Comparison of ENCODE assay signal across 14 cellular contexts in genomic region chr6:39301606-39302005, GRCh38. TPM values are rescaled to one million over a fixed set of nuclear protein-coding genes. Genes with fewer than 3 reads are reported as not detected.
DNase-seq lines count a peak whose midpoint lies in the region; ATAC-seq and TF ChIP-seq lines count a peak whose summit lies in the region.
"Had no signal": no experiment of that assay in that cellular context is flagged by ENCODE, and none has a peak within 500 bp of the region (broad histone marks: within the 10 kb centered on the region; RNA-seq: fewer than 3 reads in every experiment).

No MANE protein-coding gene starts in this region.

- H3K9ac ChIP-seq in SK-N-SH, result no peak overlapping the region

- H3K27ac ChIP-seq in SK-N-SH (ENCODE audit: low read depth in 2 of 2, low read length in 1 of 2), result no peak overlapping the region
- H3K27ac ChIP-seq in psoas muscle, result no peak overlapping the region

- H3K9me3 ChIP-seq in SK-N-SH (no peaks in the 10 kb centered on the region), psoas muscle (no peaks in the 10 kb centered on the region)

- H3K36me3 ChIP-seq in SK-N-SH (replicated peaks in 1 of 2; ENCODE audit: control insufficient read depth in 1 of 2, insufficient read depth in 2 of 2, low read length in 1 of 2) (no peaks in the 10 kb centered on the region), psoas muscle (ENCODE audit: insufficient read depth in 1 of 2, low read depth in 1 of 2) (no peaks in the 10 kb centered on the region)

- WGBS in SK-N-SH (ENCODE audit: low lambda C conversion rate), result 61% methylated on average over 7 of the region's 7 CpGs
- WGBS in psoas muscle, 3 donors, result 31 to 55% (median 47%) methylated on average over 7 of the region's 7 CpGs

- no peaks in the 10 kb centered on the region for H3F3A ChIP-seq in SK-N-SH (replicated peaks; ENCODE audit: insufficient read depth)

- H2AFZ ChIP-seq in SK-N-SH (ENCODE audit: low read depth), result no peak overlapping the region

- TF ChIP-seq EP300 in SK-N-SH (IDR thresholded peaks at IDR 0.05; ENCODE audit: borderline replicate concordance in 1 of 2, low read depth in 1 of 2, low read length in 1 of 2), result no peak

- ATAC-seq in SK-N-SH treated with all-trans-retinoic acid at 6 μM for 48 hours (no peak), psoas muscle (no peak), HG02763 (IDR thresholded peaks at IDR 0.05; ENCODE audit: unreplicated experiment) (no peak)

- no peak overlapping the region for H3K4me2 ChIP-seq in SK-N-SH

- H3K27me3 ChIP-seq in SK-N-SH (ENCODE audit: insufficient read depth) (no peaks in the 10 kb centered on the region), psoas muscle (ENCODE audit: insufficient read depth in 3 of 3, low read length in 2 of 3) (no peaks in the 10 kb centered on the region)

- CTCF ChIA-PET in SK-N-SH (lab: Yijun Ruan, JAX), result interaction anchor here (1.0 to 16.6 kb wide), 10 partner anchors 13 to 368 kb away, joined by 3 to 457 read pairs (median 12); partner anchors contain the start of gene KCNK17

- intact Hi-C loops in psoas muscle (cut with DNase I), result loop anchor here (2.0 to 10.0 kb wide), 4 partner anchors 135 to 331 kb away; no protein-coding TSS in a partner anchor

- DNase-seq in SK-N-SH, result no peak
- DNase-seq in MV-4-11 (lab: John Stamatoyannopoulos, UW), result peak; percentile 15
- peak; percentile 17 for DNase-seq in choroid plexus epithelial cell (ENCODE audit: low read depth)
- no peak for DNase-seq in psoas muscle
- no peak for DNase-seq in NOMO-1 treated with dmso at 0.1 percent for 144 hours (lab: John Stamatoyannopoulos, UW; ENCODE audit: unreplicated experiment)
- no peak for DNase-seq in stimulated activated CD4-positive, alpha-beta T cell treated with anti-CD3 and anti-CD28 coated beads, Interleukin-4, amount 100 ng/mL, for 1 hour
- DNase-seq: ACHN; activated effector memory CD4-positive, alpha-beta T cell treated with Interleukin-2 at 50 U/mL for 16 hours; NCI-H510A treated with DMSO at 0.1 percent for 48 hours; stimulated activated naive CD4-positive, alpha-beta T cell had no signal

- no peaks in the 10 kb centered on the region for H4K20me1 ChIP-seq in SK-N-SH (ENCODE audit: insufficient read depth)

- H3K79me2 ChIP-seq in SK-N-SH (ENCODE audit: insufficient read depth), result no peaks in the 10 kb centered on the region

- no peaks in the 10 kb centered on the region for H3K9me2 ChIP-seq in SK-N-SH

- no peak for TF ChIP-seq RAD21 in SK-N-SH (IDR thresholded peaks at IDR 0.05; ENCODE audit: low read length)

- TF ChIP-seq CTCF in SK-N-SH (IDR thresholded peaks at IDR 0.05) (peak; percentile 31; the same call in 1 of the 2 replicates), choroid plexus epithelial cell (conservative IDR thresholded peaks at IDR 0.05; ENCODE audit: low read depth, low read length) (peak; percentile 48), psoas muscle (IDR thresholded peaks at IDR 0.05) (peak; percentile 27)

- H3K4me3 ChIP-seq in SK-N-SH (ENCODE audit: low read depth in 2 of 2, low read length in 1 of 2) (no peak overlapping the region), choroid plexus epithelial cell (ENCODE audit: low read depth, low read length) (no peak overlapping the region), psoas muscle (no peak overlapping the region)

- POLR2A ChIA-PET in SK-N-SH (lab: Yijun Ruan, JAX), result no interaction called here

- H3K4me1 ChIP-seq in SK-N-SH (ENCODE audit: control insufficient read depth in 1 of 2, insufficient read depth in 2 of 2, low read depth in 1 of 2, low read length in 1 of 2), result peaks cover 0 to 10% of the 10 kb centered on the region in 2 experiments; a peak in 1 of 4 replicates
- H3K4me1 ChIP-seq in psoas muscle, result no peaks in the 10 kb centered on the region

TF ChIP-seq in SK-N-SH, 30 proteins besides CTCF, POLR2A, EP300 and RAD21 (continues in another document):
- TF ChIP-seq PBX3 (IDR thresholded peaks at IDR 0.05), result no peak
- no peak for TF ChIP-seq SMC3 (IDR thresholded peaks at IDR 0.05; ENCODE audit: low read depth, low read length)
- TF ChIP-seq MAX (IDR thresholded peaks at IDR 0.05; ENCODE audit: low read depth), result no peak
- no peak for TF ChIP-seq EZH2phosphoT487 (IDR thresholded peaks at IDR 0.05; ENCODE audit: borderline replicate concordance, low read depth)
- TF ChIP-seq YY1 (IDR thresholded peaks at IDR 0.05; ENCODE audit: low read depth), result no peak
- no peak for TF ChIP-seq FOSL2 (IDR thresholded peaks at IDR 0.05; ENCODE audit: borderline replicate concordance, low read depth)
- no peak for TF ChIP-seq ELF1 (IDR thresholded peaks at IDR 0.05)

TF ChIP-seq in SK-N-SH treated with all-trans-retinoic acid at 6 μM for 48 hours, 23 proteins besides CTCF, POLR2A, EP300 and RAD21:
- TF ChIP-seq GLIS3 (CRISPR knock-in tag; IDR thresholded peaks at IDR 0.05), result no peak
- TF ChIP-seq ZFP30 (CRISPR knock-in tag; IDR thresholded peaks at IDR 0.05), result no peak
- no peak for TF ChIP-seq ZFP3 (CRISPR knock-in tag; IDR thresholded peaks at IDR 0.05)
- no peak for TF ChIP-seq PPARA (CRISPR knock-in tag; IDR thresholded peaks at IDR 0.05; ENCODE audit: borderline replicate concordance)
- TF ChIP-seq, protein P1, sequence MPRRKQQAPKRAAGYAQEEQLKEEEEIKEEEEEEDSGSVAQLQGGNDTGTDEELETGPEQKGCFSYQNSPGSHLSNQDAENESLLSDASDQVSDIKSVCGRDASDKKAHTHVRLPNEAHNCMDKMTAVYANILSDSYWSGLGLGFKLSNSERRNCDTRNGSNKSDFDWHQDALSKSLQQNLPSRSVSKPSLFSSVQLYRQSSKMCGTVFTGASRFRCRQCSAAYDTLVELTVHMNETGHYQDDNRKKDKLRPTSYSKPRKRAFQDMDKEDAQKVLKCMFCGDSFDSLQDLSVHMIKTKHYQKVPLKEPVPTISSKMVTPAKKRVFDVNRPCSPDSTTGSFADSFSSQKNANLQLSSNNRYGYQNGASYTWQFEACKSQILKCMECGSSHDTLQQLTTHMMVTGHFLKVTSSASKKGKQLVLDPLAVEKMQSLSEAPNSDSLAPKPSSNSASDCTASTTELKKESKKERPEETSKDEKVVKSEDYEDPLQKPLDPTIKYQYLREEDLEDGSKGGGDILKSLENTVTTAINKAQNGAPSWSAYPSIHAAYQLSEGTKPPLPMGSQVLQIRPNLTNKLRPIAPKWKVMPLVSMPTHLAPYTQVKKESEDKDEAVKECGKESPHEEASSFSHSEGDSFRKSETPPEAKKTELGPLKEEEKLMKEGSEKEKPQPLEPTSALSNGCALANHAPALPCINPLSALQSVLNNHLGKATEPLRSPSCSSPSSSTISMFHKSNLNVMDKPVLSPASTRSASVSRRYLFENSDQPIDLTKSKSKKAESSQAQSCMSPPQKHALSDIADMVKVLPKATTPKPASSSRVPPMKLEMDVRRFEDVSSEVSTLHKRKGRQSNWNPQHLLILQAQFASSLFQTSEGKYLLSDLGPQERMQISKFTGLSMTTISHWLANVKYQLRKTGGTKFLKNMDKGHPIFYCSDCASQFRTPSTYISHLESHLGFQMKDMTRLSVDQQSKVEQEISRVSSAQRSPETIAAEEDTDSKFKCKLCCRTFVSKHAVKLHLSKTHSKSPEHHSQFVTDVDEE (CRISPR knock-in tag; IDR thresholded peaks at IDR 0.05), result no peak
- no peak for TF ChIP-seq OSR1 (CRISPR knock-in tag; IDR thresholded peaks at IDR 0.05)
- TF ChIP-seq ARNTL (CRISPR knock-in tag; IDR thresholded peaks at IDR 0.05; ENCODE audit: borderline replicate concordance, low read depth), result no peak
- TF ChIP-seq SNAI2 (CRISPR knock-in tag; IDR thresholded peaks at IDR 0.05), result no peak
- no peak for TF ChIP-seq ISL1 (CRISPR knock-in tag; IDR thresholded peaks at IDR 0.05)
- TF ChIP-seq ZNF70 (CRISPR knock-in tag; IDR thresholded peaks at IDR 0.05), result no peak
- TF ChIP-seq PATZ1 (CRISPR knock-in tag; IDR thresholded peaks at IDR 0.05; ENCODE audit: borderline replicate concordance), result no peak
- no peak for TF ChIP-seq ZC3H10 (CRISPR knock-in tag; IDR thresholded peaks at IDR 0.05)
- TF ChIP-seq TCF4 (CRISPR knock-in tag; IDR thresholded peaks at IDR 0.05; ENCODE audit: borderline replicate concordance), result no peak
- no peak for TF ChIP-seq RARB (CRISPR knock-in tag; IDR thresholded peaks at IDR 0.05)
- TF ChIP-seq ZNF8 (CRISPR knock-in tag; IDR thresholded peaks at IDR 0.05), result no peak

RNA-seq across cellular contexts. Expression of gene KCNK17, which starts 12.6 kb away (rescaled TPM):
- polyA plus RNA-seq in SK-N-SH (2012; rRNA removed) (not detected in 2 replicates), psoas muscle (under 1 TPM in 1 of 3 donors, not detected in 2; 0.04 TPM)
- polyA plus RNA-seq in SK-N-SH (2012; cell fraction: cytosol; rRNA removed), result not detected in 2 replicates
- not detected in 2 replicates for polyA plus RNA-seq in SK-N-SH (2012; cell fraction: nucleus; rRNA removed)
- not detected for total RNA-seq in psoas muscle

RNA-seq across cellular contexts. Expression of gene KCNK16, which starts 20.9 kb away (rescaled TPM):
- polyA plus RNA-seq in SK-N-SH (2012; rRNA removed), result not detected in 2 replicates
- polyA plus RNA-seq in SK-N-SH (2012; cell fraction: cytosol; rRNA removed), result not detected in 2 replicates
- not detected in 2 replicates for polyA plus RNA-seq in SK-N-SH (2012; cell fraction: nucleus; rRNA removed)
- total RNA-seq in psoas muscle, result not detected
- polyA plus RNA-seq in psoas muscle, result not detected
- total RNA-seq: liver, skeletal muscle tissue had no signal
- polyA plus RNA-seq: liver had no signal

Comparison
In these comparisons a context has a peak if more than half of its experiments do, and no peak if none do; other contexts are left out.
1. DNase-seq: peak in MV-4-11 (single experiment) and choroid plexus epithelial cell (single experiment); none in SK-N-SH (single experiment), psoas muscle (0 of 2), NOMO-1 treated with dmso at 0.1 percent for 144 hours (single experiment) and stimulated activated CD4-positive, alpha-beta T cell treated with anti-CD3 and anti-CD28 coated beads, Interleukin-4, amount 100 ng/mL, for 1 hour (single experiment).
2. Peak in every context shown above with its lines, with median percentiles within 50 percentile points of each other: CTCF ChIP-seq.